Comparison of ENCODE assay signal across 23 cellular contexts in genomic region chr7:67662804-67663203, GRCh38.
DNase-seq lines count a peak whose midpoint lies in the region; ATAC-seq, FAIRE-seq and TF ChIP-seq lines count a peak whose summit lies in the region.
"Had no signal": no experiment of that assay in that cellular context is flagged by ENCODE, and none has a peak within 500 bp of the region (broad histone marks: within the 10 kb centered on the region; RNA-seq: fewer than 3 reads in every experiment).

No MANE protein-coding gene starts in this region.

- no peak overlapping the region for H2BK120ac ChIP-seq in H1 (replicated peaks; ENCODE audit: low read depth, low read length)

- no peak overlapping the region for H3K4me3 ChIP-seq in Karpas-422 (ENCODE audit: low read length)
- H3K4me3 ChIP-seq in H1 (ENCODE audit: extremely low read depth in 1 of 4, insufficient read depth in 2 of 4, low read depth in 3 of 4, low read length in 4 of 4) = no peak overlapping the region
- H3K4me3 ChIP-seq: A549, GM23248 had no signal

- POLR2A ChIA-PET in H1 (lab: Charles Lee; ENCODE audit: partially characterized antibody) = no interaction called here

- CTCF ChIA-PET in H1 (lab: Charles Lee; ENCODE audit: partially characterized antibody) = interaction anchor here (0.8 kb wide), 1 partner anchor 193 kb away, joined by 3 read pairs; no protein-coding TSS in a partner anchor

- H2AK5ac ChIP-seq in H1 (ENCODE audit: low read depth, low read length) = no peak overlapping the region

- H4K8ac ChIP-seq in H1 (ENCODE audit: extremely low read depth, insufficient read depth, low read length) = no peak overlapping the region

- H4K20me1 ChIP-seq in Karpas-422 (ENCODE audit: insufficient read depth, low read depth, low read length) (no peaks in the 10 kb centered on the region), H1 (replicated peaks in 1 of 2; ENCODE audit: control insufficient read depth in 1 of 2, insufficient read depth in 2 of 2, low read length in 2 of 2) (no peaks in the 10 kb centered on the region)

- H2BK12ac ChIP-seq in H1 (ENCODE audit: low read depth, low read length) = no peak overlapping the region

- H3K9ac ChIP-seq in Karpas-422 (ENCODE audit: low read length) = no peak overlapping the region
- no peak overlapping the region for H3K9ac ChIP-seq in H1 (replicated peaks in 1 of 4; ENCODE audit: extremely low read depth in 1 of 4, low read depth in 3 of 4, low read length in 3 of 4)
- H3K9ac ChIP-seq: GM23248 had no signal

- H3K23ac ChIP-seq in H1 (ENCODE audit: insufficient read length) = no peak overlapping the region

- no peak overlapping the region for H3K4ac ChIP-seq in H1 (replicated peaks; ENCODE audit: insufficient read length, low read depth, low read length)

- 0 out of 2 replicates have a peak, but pooled peaks cover 3% of the 10 kb centered on the region for H3K23me2 ChIP-seq in H1 (ENCODE audit: low read depth, low read length)

- H2AFZ ChIP-seq in Karpas-422 (ENCODE audit: low read length) (peak overlapping the region; percentile 32; the same call in 1 of the 2 replicates), H1 (ENCODE audit: low read length) (no peak overlapping the region)
- H2AFZ ChIP-seq: GM23248 had no signal

- TF ChIP-seq EP300 in H1 (IDR thresholded peaks at IDR 0.05; ENCODE audit: borderline replicate concordance in 1 of 2, low read depth in 2 of 2, low read length in 2 of 2) = no peak

- no peak for TF ChIP-seq CTCF in H1 (IDR thresholded peaks at IDR 0.05; ENCODE audit: control extremely low read depth in 1 of 3, insufficient read depth in 1 of 3, low read depth in 1 of 3, low read length in 3 of 3)

- no peaks in the 10 kb centered on the region for H3K27me3 ChIP-seq in Karpas-422 (ENCODE audit: low read length)
- H3K27me3 ChIP-seq in H1 (replicated peaks in 1 of 4; ENCODE audit: control insufficient read depth in 3 of 4, extremely low read depth in 1 of 4, insufficient read depth in 3 of 4, low read length in 3 of 4) = no peaks in the 10 kb centered on the region

- H2BK5ac ChIP-seq in H1 (ENCODE audit: low read depth, low read length) = no peak overlapping the region

- FAIRE-seq in H1 (lab: Jason Lieb, UNC) = no peak
- FAIRE-seq: A549, G401.6, GM12892, GM18507, H54 had no signal

- no peak for TF ChIP-seq RAD21 in H1 (IDR thresholded peaks at IDR 0.05 in 1 of 2, conservative IDR thresholded peaks at IDR 0.05 in 1 of 2; ENCODE audit: low read depth in 2 of 2, low read length in 2 of 2)

- H3K4me2 ChIP-seq in Karpas-422 (ENCODE audit: low read depth, low read length, poor library complexity, severe bottlenecking) (no peak overlapping the region), H1 (ENCODE audit: insufficient read depth in 1 of 2, low read depth in 2 of 2, low read length in 2 of 2) (no peak overlapping the region)
- H3K4me2 ChIP-seq: A549 had no signal

- no peak overlapping the region for H4K91ac ChIP-seq in H1 (replicated peaks; ENCODE audit: insufficient read length, low read length)

- peaks cover 7% of the 10 kb centered on the region; the same call in 1 of the 2 replicates for H3K9me3 ChIP-seq in Karpas-422 (ENCODE audit: low read length)
- peaks cover 14 to 17% of the 10 kb centered on the region in 2 experiments for H3K9me3 ChIP-seq in H1 (ENCODE audit: insufficient read depth in 2 of 2, low read depth in 1 of 2, low read length in 1 of 2)

- TF ChIP-seq POLR2A in H1 (IDR thresholded peaks at IDR 0.05; ENCODE audit: control extremely low read depth in 1 of 2, low read depth in 2 of 2, low read length in 2 of 2) = no peak

- no peak overlapping the region for H3K56ac ChIP-seq in H1 (replicated peaks; ENCODE audit: insufficient read length, low read depth, low read length)

- H3K4me1 ChIP-seq in Karpas-422 (ENCODE audit: low read length) = no peaks in the 10 kb centered on the region
- no peaks in the 10 kb centered on the region for H3K4me1 ChIP-seq in H1 (replicated peaks in 1 of 4; ENCODE audit: control insufficient read depth in 3 of 4, insufficient read depth in 4 of 4, low read length in 3 of 4)
- H3K4me1 ChIP-seq: A549 had no signal

- no peaks in the 10 kb centered on the region for H3K79me1 ChIP-seq in H1 (ENCODE audit: low read depth, low read length)

- no peak overlapping the region for H4K5ac ChIP-seq in H1 (ENCODE audit: insufficient read length, low read depth, low read length)

- H3K36me3 ChIP-seq in Karpas-422 (ENCODE audit: insufficient read depth, low read length) = no peaks in the 10 kb centered on the region
- no peaks in the 10 kb centered on the region for H3K36me3 ChIP-seq in H1 (ENCODE audit: control insufficient read depth in 2 of 4, insufficient read depth in 4 of 4, low read length in 3 of 4)

- H2BK15ac ChIP-seq in H1 (ENCODE audit: low read length) = no peak overlapping the region

- H3K27ac ChIP-seq in Karpas-422 (ENCODE audit: low read length) (no peak overlapping the region), H1 (ENCODE audit: low read depth, low read length) (no peak overlapping the region)
- H3K27ac ChIP-seq: 22Rv1, A549, C4-2B, GM23248, HL-60 had no signal

- no peak overlapping the region for H2BK20ac ChIP-seq in H1 (ENCODE audit: low read length)

- DNase-seq in DMS 273 (lab: John Stamatoyannopoulos, UW; ENCODE audit: unreplicated experiment) = peak; percentile 29
- no peak for DNase-seq in DMS 273 treated with DMSO at 0.1 percent for 48 hours (lab: John Stamatoyannopoulos, UW)
- DNase-seq in Karpas-422 = no peak
- DNase-seq in H1 (ENCODE audit: low read depth in 1 of 2, low spot score in 2 of 2) = no peak
- DNase-seq in mesenteric fat pad (ENCODE audit: low spot score) = no peak
- no peak for DNase-seq in left lobe of liver (ENCODE audit: low spot score)
- no peak for DNase-seq in NCI-H1105 treated with DMSO at 0.1 percent for 48 hours (lab: John Stamatoyannopoulos, UW)
- DNase-seq: AML-193; CD4-positive, alpha-beta T cell; DMS53; GM23248; HCEC 1CT; HFFc6; IMR-90; KG1 had no signal

- 88% methylated on average over 1 of the region's 1 CpG; no CpG with 5 or more reads in 1 of the 2 experiments for WGBS in H1 (ENCODE audit: extremely low coverage in 1 of 2, insufficient coverage in 1 of 2, insufficient read length in 1 of 2, insufficient replicate concordance in 2 of 2, low coverage in 1 of 2, low lambda C conversion rate in 2 of 2, missing lambda C conversion rate in 1 of 2), 2 experiments

- H3K79me2 ChIP-seq in Karpas-422 (ENCODE audit: low read length) = no peaks in the 10 kb centered on the region
- no peaks in the 10 kb centered on the region for H3K79me2 ChIP-seq in H1 (ENCODE audit: control insufficient read depth in 1 of 2, insufficient read depth in 2 of 2, low read length in 2 of 2)

- no peak overlapping the region for H3K18ac ChIP-seq in H1 (ENCODE audit: extremely low read depth, low read length)

- ATAC-seq in left lobe of liver = no peak
- ATAC-seq: A549 had no signal

- H3K14ac ChIP-seq in H1 (ENCODE audit: insufficient read length) = no peak overlapping the region

- H3K9me2 ChIP-seq in Karpas-422 (replicated peaks; ENCODE audit: insufficient read depth, low read length) = no peaks in the 10 kb centered on the region

TF ChIP-seq in H1, 55 proteins besides CTCF, POLR2A, EP300 and RAD21:
- TF ChIP-seq MAX (IDR thresholded peaks at IDR 0.05) (peak; percentile 47), GTF2F1 (IDR thresholded peaks at IDR 0.05; ENCODE audit: borderline replicate concordance, low read depth, low read length) (no peak), JUND (IDR thresholded peaks at IDR 0.05; ENCODE audit: low read length) (no peak), YY1 (IDR thresholded peaks at IDR 0.05; ENCODE audit: low read depth, low read length) (peak; percentile 93), TEAD4 (IDR thresholded peaks at IDR 0.05; ENCODE audit: low read depth, low read length) (no peak)
TF ChIP-seq in H1: peak in this region for 2.
